In the genomic region with DNA sequence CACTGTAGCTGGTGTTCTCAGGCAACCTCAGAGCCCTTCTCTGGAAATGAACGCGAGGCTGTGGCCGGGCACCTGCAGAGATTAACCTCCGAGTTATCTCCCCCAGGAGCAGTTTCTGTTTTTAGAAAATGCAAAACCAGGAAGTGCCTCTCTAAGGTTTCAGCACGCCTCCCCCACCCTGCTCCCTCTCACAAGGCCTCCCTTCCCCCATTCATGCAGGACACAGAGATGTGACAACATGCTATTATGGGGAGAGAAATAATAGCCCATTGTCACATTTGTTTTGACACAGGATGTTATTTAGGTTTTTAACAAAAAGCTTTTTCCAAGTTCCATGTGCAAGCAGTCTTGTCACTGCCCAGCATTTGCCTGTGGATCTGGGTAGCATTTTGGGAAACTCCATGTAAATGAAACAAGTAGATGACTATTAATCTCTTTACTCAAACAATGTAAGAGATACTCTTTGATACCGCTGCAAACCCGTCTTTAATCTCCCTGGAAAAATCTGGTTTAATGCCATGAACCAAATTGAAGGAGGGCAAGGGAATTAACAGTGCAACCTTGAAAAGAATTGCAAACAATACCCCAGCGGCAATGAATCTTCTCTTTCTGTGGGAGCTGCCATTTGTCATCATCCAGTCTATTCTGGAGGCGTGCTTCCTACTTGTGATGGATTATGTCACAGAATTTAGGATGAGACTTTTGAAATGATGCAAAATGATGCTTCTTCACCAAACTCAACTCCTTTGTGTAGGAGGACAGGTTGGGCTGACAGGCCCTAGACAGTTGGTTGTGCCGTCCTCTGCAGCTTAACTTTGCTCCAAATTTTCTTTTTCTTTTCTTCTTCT, we compare ENCODE assay signal across 9 cellular contexts.
DNase-seq lines count a peak whose midpoint lies in the region; ATAC-seq, FAIRE-seq and TF ChIP-seq lines count a peak whose summit lies in the region.
"Had no signal": no experiment of that assay in that cellular context is flagged by ENCODE, and none has a peak within 500 bp of the region (broad histone marks: within the 10 kb centered on the region; RNA-seq: fewer than 3 reads in every experiment).

No MANE protein-coding gene starts in this region.

- H3K36me3 Mint-ChIP-seq in CD8-positive, alpha-beta T cell, result peaks cover 6% of the 10 kb centered on the region
- no peaks in the 10 kb centered on the region for H3K36me3 Mint-ChIP-seq in activated T-cell treated with anti-CD3 and anti-CD28 coated beads, Interleukin-2, amount 50 U/mL, for 72 hours (ENCODE audit: insufficient read depth in 2 of 2)
- H3K36me3 Mint-ChIP-seq in memory B cell, result no peaks in the 10 kb centered on the region

- ATAC-seq in CD8-positive, alpha-beta T cell, result peak; percentile 34
- ATAC-seq in HG03108 (IDR thresholded peaks at IDR 0.05; ENCODE audit: unreplicated experiment) (peak; percentile 86), memory B cell (ENCODE audit: low read depth) (peak; percentile 52), HG03469 (IDR thresholded peaks at IDR 0.05; ENCODE audit: unreplicated experiment) (no peak), HG02642 (IDR thresholded peaks at IDR 0.05; ENCODE audit: poor library complexity, unreplicated experiment) (no peak)
- ATAC-seq in activated T-cell treated with anti-CD3 and anti-CD28 coated beads, Interleukin-2, amount 50 U/mL, for 72 hours (replicated peaks in 1 of 2), result peak; percentile 64 to 66

- intact Hi-C loops in CD8-positive, alpha-beta T cell (cut with DNase I, micrococcal nuclease), result loop anchor here in 1 of 2 experiments (2.0 to 5.0 kb wide), 2 partner anchors 86 to 117 kb away; a partner anchor contains a TSS

- DNase-seq in CD8-positive, alpha-beta T cell, result peak in 5 of 7 experiments; percentile 2 to 57 (median 18)
- DNase-seq in activated T-cell treated with anti-CD3 and anti-CD28 coated beads, Interleukin-2, amount 50 U/mL, for 72 hours, result peak; percentile 27 to 28
- DNase-seq in memory B cell (ENCODE audit: low spot score in 2 of 2), result no peak
- no peak for DNase-seq in HTR-8/SVneo (ENCODE audit: insufficient read length, low spot score)
- no peak for DNase-seq in AG08395 (ENCODE audit: low spot score)

- H3K27ac Mint-ChIP-seq in CD8-positive, alpha-beta T cell, result peak overlapping the region; percentile 93
- peak overlapping the region; percentile 87 for H3K27ac Mint-ChIP-seq in activated T-cell treated with anti-CD3 and anti-CD28 coated beads, Interleukin-2, amount 50 U/mL, for 72 hours
- no peak overlapping the region for H3K27ac Mint-ChIP-seq in memory B cell

- CTCF ChIA-PET in CD8-positive, alpha-beta T cell (lab: Charles Lee), result interaction anchor here (1.1 to 1.6 kb wide), 3 partner anchors 11 to 113 kb away, joined by 3 to 4 read pairs (median 4); no protein-coding TSS in a partner anchor

- no peaks in the 10 kb centered on the region for H3K27me3 ChIP-seq in CD8-positive, alpha-beta T cell (ENCODE audit: insufficient read depth, low read length)

- no peak for TF ChIP-seq CTCF in CD8-positive, alpha-beta T cell (IDR thresholded peaks at IDR 0.05)

- no peak for FAIRE-seq in HTR-8/SVneo (lab: Jason Lieb, UNC)

- H3K9me3 Mint-ChIP-seq in CD8-positive, alpha-beta T cell, result no peaks in the 10 kb centered on the region
- no peaks in the 10 kb centered on the region for H3K9me3 Mint-ChIP-seq in activated T-cell treated with anti-CD3 and anti-CD28 coated beads, Interleukin-2, amount 50 U/mL, for 72 hours
- H3K9me3 Mint-ChIP-seq in memory B cell, result no peaks in the 10 kb centered on the region

- H3K36me3 ChIP-seq in CD8-positive, alpha-beta T cell (ENCODE audit: insufficient read depth, low read length), result no peaks in the 10 kb centered on the region

- peak overlapping the region; percentile 13 for H3K27ac ChIP-seq in CD8-positive, alpha-beta T cell (ENCODE audit: low read depth, low read length)
- H3K27ac ChIP-seq: VCaP had no signal

- no peaks in the 10 kb centered on the region for H3K9me3 ChIP-seq in CD8-positive, alpha-beta T cell (ENCODE audit: low read length)

- peaks cover 43% of the 10 kb centered on the region for H3K4me1 Mint-ChIP-seq in CD8-positive, alpha-beta T cell (ENCODE audit: low read depth)
- H3K4me1 Mint-ChIP-seq in activated T-cell treated with anti-CD3 and anti-CD28 coated beads, Interleukin-2, amount 50 U/mL, for 72 hours (ENCODE audit: low read depth), result peaks cover 24% of the 10 kb centered on the region
- H3K4me1 Mint-ChIP-seq in memory B cell, result peaks cover 3% of the 10 kb centered on the region

- POLR2A ChIA-PET in CD8-positive, alpha-beta T cell (lab: Charles Lee), result interaction anchor here (1.0 kb wide), 1 partner anchor 69 kb away, joined by 4 read pairs; no protein-coding TSS in a partner anchor

- peaks cover 18% of the 10 kb centered on the region for H3K4me1 ChIP-seq in CD8-positive, alpha-beta T cell (ENCODE audit: insufficient read depth, low read length)

- peak overlapping the region; percentile 98 for H3K4me3 Mint-ChIP-seq in CD8-positive, alpha-beta T cell
- peak overlapping the region; percentile 79 to 82 for H3K4me3 Mint-ChIP-seq in activated T-cell treated with anti-CD3 and anti-CD28 coated beads, Interleukin-2, amount 50 U/mL, for 72 hours
- peak overlapping the region; percentile 6 for H3K4me3 Mint-ChIP-seq in memory B cell

- H3K4me3 ChIP-seq in CD8-positive, alpha-beta T cell (ENCODE audit: low read depth, low read length), result peak overlapping the region; percentile 50

- no peaks in the 10 kb centered on the region for H3K27me3 Mint-ChIP-seq in CD8-positive, alpha-beta T cell (ENCODE audit: low read depth)
- no peaks in the 10 kb centered on the region for H3K27me3 Mint-ChIP-seq in activated T-cell treated with anti-CD3 and anti-CD28 coated beads, Interleukin-2, amount 50 U/mL, for 72 hours (ENCODE audit: low read depth)
- H3K27me3 Mint-ChIP-seq in memory B cell, result peaks cover 11% of the 10 kb centered on the region

Comparison
In these comparisons a context has a peak if more than half of its experiments do, and no peak if none do; other contexts are left out.
1. ATAC-seq: peak in CD8-positive, alpha-beta T cell (single experiment), HG03108 (single experiment), activated T-cell treated with anti-CD3 and anti-CD28 coated beads, Interleukin-2, amount 50 U/mL, for 72 hours (2 of 2) and memory B cell (single experiment); none in HG03469 (single experiment) and HG02642 (single experiment).
2. DNase-seq: peak in CD8-positive, alpha-beta T cell (5 of 7) and activated T-cell treated with anti-CD3 and anti-CD28 coated beads, Interleukin-2, amount 50 U/mL, for 72 hours (2 of 2); none in memory B cell (0 of 2), HTR-8/SVneo (single experiment) and AG08395 (single experiment).
3. H3K4me3 Mint-ChIP-seq: peak in every context shown above with its lines; median percentile 98 in CD8-positive, alpha-beta T cell; 80 in activated T-cell treated with anti-CD3 and anti-CD28 coated beads, Interleukin-2, amount 50 U/mL, for 72 hours; 6 in memory B cell.